8 cellular contexts compared by ENCODE assay signal in genomic region chr10:101272229-101272868, GRCh38. TPM values are rescaled to one million over a fixed set of nuclear protein-coding genes. Genes with fewer than 3 reads are reported as not detected.
DNase-seq lines count a peak whose midpoint lies in the region; ATAC-seq, FAIRE-seq and TF ChIP-seq lines count a peak whose summit lies in the region.

No MANE protein-coding gene starts in this region.

- peak; percentile 53 for FAIRE-seq in TTC549 (lab: Jason Lieb, UNC)

- peaks cover 28% of the 10 kb centered on the region for H3K27me3 Mint-ChIP-seq in brain

- no peak overlapping the region for H3K4me3 Mint-ChIP-seq in brain

- DNase-seq in NCI-H2196 (lab: John Stamatoyannopoulos, UW; ENCODE audit: unreplicated experiment) (peak; percentile 48), NCI-H2196 treated with DMSO at 0.1 percent for 48 hours (lab: John Stamatoyannopoulos, UW; ENCODE audit: unreplicated experiment) (no peak), NCI-H146 (lab: John Stamatoyannopoulos, UW) (peak; percentile 52), iris pigment epithelial cell (ENCODE audit: low read depth) (peak; percentile 55)
- peak; percentile 41 to 49 for DNase-seq in stimulated activated CD4-positive, alpha-beta T cell treated with anti-CD3 and anti-CD28 coated beads, Interleukin-1b, Interleukin-23, amount 100 ng/mL, for 4 hours (ENCODE audit: low read depth in 2 of 2)

- H3K36me3 Mint-ChIP-seq in brain: no peaks in the 10 kb centered on the region

- H3K4me1 Mint-ChIP-seq in brain: peaks cover 21% of the 10 kb centered on the region

- ATAC-seq in HG03280 (IDR thresholded peaks at IDR 0.05; ENCODE audit: unreplicated experiment): no peak

- H3K9me3 Mint-ChIP-seq in brain: no peaks in the 10 kb centered on the region

- H3K27ac Mint-ChIP-seq in brain: peak overlapping the region in 2 of 5 experiments; percentile 7 to 50

- TF ChIP-seq CTCF in brain (conservative IDR thresholded peaks at IDR 0.05): peak; percentile 76 to 82

RNA-seq across cellular contexts. Expression of gene LBX1, which starts 43.1 kb away (rescaled TPM):
- polyA plus RNA-seq in brain (ENCODE audit: insufficient read depth, low read depth, low replicate concordance): not detected
